ENCODE assay signal across 1 cellular context in genomic region chr6:26521485-26522391, GRCh38.
A peak's percentile ranks its signal among the peaks of the same experiment; 100 is the strongest.
TF ChIP-seq lines count a peak whose summit lies in the region.

No MANE protein-coding gene starts in this region.

TF ChIP-seq in GM12878, 131 proteins besides CTCF, POLR2A, EP300 and RAD21 (continued from another document and continues in another):
- TF ChIP-seq ZNF592 (IDR thresholded peaks at IDR 0.05): 0 out of 2 replicates have a peak, but pooled peaks have one; percentile 64
- no peak for TF ChIP-seq PRDM15 (CRISPR knock-in tag; IDR thresholded peaks at IDR 0.05)
- peak; percentile 17; the same call in 1 of the 2 replicates for TF ChIP-seq MXI1 (IDR thresholded peaks at IDR 0.05; ENCODE audit: low read depth, low read length)
- peak; percentile 97 for TF ChIP-seq MLLT1 (IDR thresholded peaks at IDR 0.05)
- TF ChIP-seq STAT1 (conservative IDR thresholded peaks at IDR 0.05): no peak
- no peak for TF ChIP-seq BCL11A (IDR thresholded peaks at IDR 0.05; ENCODE audit: low read depth, low read length)
- no peak for TF ChIP-seq NFYA (IDR thresholded peaks at IDR 0.05; ENCODE audit: borderline replicate concordance, low read depth, low read length)
- TF ChIP-seq SIN3A (IDR thresholded peaks at IDR 0.05; ENCODE audit: low read depth, low read length): peak; percentile 61; the same call in 1 of the 2 replicates
- TF ChIP-seq CHD1 (IDR thresholded peaks at IDR 0.05; ENCODE audit: low read depth, low read length): 0 out of 2 replicates have a peak, but pooled peaks have one; percentile 35
- TF ChIP-seq SRF (IDR thresholded peaks at IDR 0.05; ENCODE audit: low read depth in 2 of 2, low read length in 2 of 2): no peak
- no peak for TF ChIP-seq TCF12 (IDR thresholded peaks at IDR 0.05; ENCODE audit: low read depth, low read length)
- TF ChIP-seq FOXK2 (IDR thresholded peaks at IDR 0.05): no peak
- no peak for TF ChIP-seq TBL1XR1 (IDR thresholded peaks at IDR 0.05; ENCODE audit: low read depth, low read length)
- TF ChIP-seq NFIC (IDR thresholded peaks at IDR 0.05; ENCODE audit: low read depth, low read length): no peak
- no peak for TF ChIP-seq RELA (IDR thresholded peaks at IDR 0.05; ENCODE audit: borderline replicate concordance, partially characterized antibody)
- TF ChIP-seq RAD51 (IDR thresholded peaks at IDR 0.05): no peak
- peak; percentile 66 for TF ChIP-seq MAX (IDR thresholded peaks at IDR 0.05; ENCODE audit: low read depth, low read length)
- peak; percentile 97 for TF ChIP-seq ZNF687 (IDR thresholded peaks at IDR 0.05)
- no peak for TF ChIP-seq BCLAF1 (IDR thresholded peaks at IDR 0.05)
- TF ChIP-seq MTA3 (IDR thresholded peaks at IDR 0.05; ENCODE audit: borderline replicate concordance, low read length): no peak
- TF ChIP-seq RELB (IDR thresholded peaks at IDR 0.05; ENCODE audit: low read depth): peak; percentile 54; the same call in 1 of the 2 replicates
- TF ChIP-seq, protein P1, sequence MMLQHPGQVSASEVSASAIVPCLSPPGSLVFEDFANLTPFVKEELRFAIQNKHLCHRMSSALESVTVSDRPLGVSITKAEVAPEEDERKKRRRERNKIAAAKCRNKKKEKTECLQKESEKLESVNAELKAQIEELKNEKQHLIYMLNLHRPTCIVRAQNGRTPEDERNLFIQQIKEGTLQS (IDR thresholded peaks at IDR 0.05; ENCODE audit: borderline replicate concordance, extremely low read depth, low read depth, low read length): no peak
- TF ChIP-seq JUNB (IDR thresholded peaks at IDR 0.05): no peak
- no peak; a peak in 1 of 4 replicates for TF ChIP-seq IKZF2 (IDR thresholded peaks at IDR 0.05)
- TF ChIP-seq PAX8 (IDR thresholded peaks at IDR 0.05): no peak
- peak; percentile 62; the same call in 1 of the 2 replicates for TF ChIP-seq ZNF217 (IDR thresholded peaks at IDR 0.05)
- no peak for TF ChIP-seq KAT2A (conservative IDR thresholded peaks at IDR 0.05; ENCODE audit: control insufficient read depth, low read depth, low read length)
- TF ChIP-seq NR2C1 (IDR thresholded peaks at IDR 0.05): no peak
- no peak for TF ChIP-seq ZNF274 (IDR thresholded peaks at IDR 0.05; ENCODE audit: insufficient read depth, insufficient read length)
- TF ChIP-seq EZH2 (IDR thresholded peaks at IDR 0.05; ENCODE audit: borderline replicate concordance, control insufficient read depth, low read depth, low read length): no peak
- no peak for TF ChIP-seq RFX5 (IDR thresholded peaks at IDR 0.05; ENCODE audit: low read depth, low read length)
- no peak for TF ChIP-seq MTA2 (IDR thresholded peaks at IDR 0.05; ENCODE audit: low read depth)
- peak; percentile 8 to 66; a peak in 2 of 4 replicates for TF ChIP-seq BHLHE40 (IDR thresholded peaks at IDR 0.05; ENCODE audit: borderline replicate concordance in 1 of 2, low read depth in 2 of 2, low read length in 1 of 2)
- no peak for TF ChIP-seq CBX5 (IDR thresholded peaks at IDR 0.05; ENCODE audit: low read depth)
- TF ChIP-seq, protein P2, sequence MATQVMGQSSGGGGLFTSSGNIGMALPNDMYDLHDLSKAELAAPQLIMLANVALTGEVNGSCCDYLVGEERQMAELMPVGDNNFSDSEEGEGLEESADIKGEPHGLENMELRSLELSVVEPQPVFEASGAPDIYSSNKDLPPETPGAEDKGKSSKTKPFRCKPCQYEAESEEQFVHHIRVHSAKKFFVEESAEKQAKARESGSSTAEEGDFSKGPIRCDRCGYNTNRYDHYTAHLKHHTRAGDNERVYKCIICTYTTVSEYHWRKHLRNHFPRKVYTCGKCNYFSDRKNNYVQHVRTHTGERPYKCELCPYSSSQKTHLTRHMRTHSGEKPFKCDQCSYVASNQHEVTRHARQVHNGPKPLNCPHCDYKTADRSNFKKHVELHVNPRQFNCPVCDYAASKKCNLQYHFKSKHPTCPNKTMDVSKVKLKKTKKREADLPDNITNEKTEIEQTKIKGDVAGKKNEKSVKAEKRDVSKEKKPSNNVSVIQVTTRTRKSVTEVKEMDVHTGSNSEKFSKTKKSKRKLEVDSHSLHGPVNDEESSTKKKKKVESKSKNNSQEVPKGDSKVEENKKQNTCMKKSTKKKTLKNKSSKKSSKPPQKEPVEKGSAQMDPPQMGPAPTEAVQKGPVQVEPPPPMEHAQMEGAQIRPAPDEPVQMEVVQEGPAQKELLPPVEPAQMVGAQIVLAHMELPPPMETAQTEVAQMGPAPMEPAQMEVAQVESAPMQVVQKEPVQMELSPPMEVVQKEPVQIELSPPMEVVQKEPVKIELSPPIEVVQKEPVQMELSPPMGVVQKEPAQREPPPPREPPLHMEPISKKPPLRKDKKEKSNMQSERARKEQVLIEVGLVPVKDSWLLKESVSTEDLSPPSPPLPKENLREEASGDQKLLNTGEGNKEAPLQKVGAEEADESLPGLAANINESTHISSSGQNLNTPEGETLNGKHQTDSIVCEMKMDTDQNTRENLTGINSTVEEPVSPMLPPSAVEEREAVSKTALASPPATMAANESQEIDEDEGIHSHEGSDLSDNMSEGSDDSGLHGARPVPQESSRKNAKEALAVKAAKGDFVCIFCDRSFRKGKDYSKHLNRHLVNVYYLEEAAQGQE (IDR thresholded peaks at IDR 0.05; ENCODE audit: low read depth, low read length): no peak
- TF ChIP-seq ZZZ3 (IDR thresholded peaks at IDR 0.05; ENCODE audit: control insufficient read depth, insufficient read length, low read depth): no peak
- no peak for TF ChIP-seq CHD2 (IDR thresholded peaks at IDR 0.05; ENCODE audit: borderline replicate concordance, low read depth, low read length)
